35 cellular contexts compared by ENCODE assay signal in genomic region chr5:166200532-166200931, GRCh38.
"Had no signal": no experiment of that assay in that cellular context is flagged by ENCODE, and none has a peak within 500 bp of the region (broad histone marks: within the 10 kb centered on the region; RNA-seq: fewer than 3 reads in every experiment).

No MANE protein-coding gene starts in this region.

- H3K9me3 ChIP-seq: MG63 had no signal

- H3K36me3 ChIP-seq: MG63 had no signal

- H3K4me3 ChIP-seq: MG63 had no signal

- DNase-seq: Karpas-422, Kasumi-1, MG63, MM.1S, MV-4-11, NCI-H1048, NCI-H1092, NCI-H1092 treated with DMSO at 0.1 percent for 48 hours, NCI-H1105, NCI-H1105 treated with DMSO at 0.1 percent for 48 hours, NCI-H1417, NCI-H1417 treated with DMSO at 0.1 percent for 48 hours, NCI-H1436, NCI-H1436 treated with DMSO at 0.1 percent for 48 hours, NCI-H146, NCI-H1694, NCI-H1694 treated with DMSO at 0.1 percent for 48 hours, NCI-H187, NCI-H187 treated with DMSO at 0.1 percent for 48 hours, NCI-H1930, NCI-H2029, NCI-H2029 treated with DMSO at 0.1 percent for 48 hours, NCI-H2081, NCI-H2081 treated with DMSO at 0.1 percent for 48 hours, NCI-H2107, NCI-H2171, NCI-H2171 treated with DMSO at 0.1 percent for 48 hours, NCI-H2227 treated with DMSO at 0.1 percent for 48 hours, NCI-H226, NCI-H345, NCI-H446, NCI-H446 treated with DMSO at 0.1 percent for 48 hours, NCI-H510A, NCI-H510A treated with DMSO at 0.1 percent for 48 hours, NCI-H524 had no signal

- H3K27me3 ChIP-seq: MG63 had no signal
